18 cellular contexts compared by ENCODE assay signal in genomic region chr20:33917813-33918525, GRCh38.
A peak's percentile ranks its signal among the peaks of the same experiment; 100 is the strongest.
DNase-seq lines count a peak whose midpoint lies in the region; ATAC-seq and TF ChIP-seq lines count a peak whose summit lies in the region.
"Had no signal": no experiment of that assay in that cellular context is flagged by ENCODE, and none has a peak within 500 bp of the region (broad histone marks: within the 10 kb centered on the region; RNA-seq: fewer than 3 reads in every experiment).

No MANE protein-coding gene starts in this region.

- ATAC-seq in Right ventricle myocardium superior (ENCODE audit: poor library complexity) = peak; percentile 43
- peak; percentile 56 for ATAC-seq in aorta (ENCODE audit: low FRiP score)
- no peak for ATAC-seq in naive thymus-derived CD8-positive, alpha-beta T cell
- ATAC-seq: HCT116 had no signal

- POLR2A ChIA-PET in naive thymus-derived CD8-positive, alpha-beta T cell (lab: Charles Lee) = interaction anchor here (0.9 kb wide), 1 partner anchor 195 kb away, joined by 3 read pairs; no protein-coding TSS in a partner anchor

- H3K36me3 ChIP-seq in right atrium auricular region (no peaks in the 10 kb centered on the region), aorta (ENCODE audit: control insufficient read depth in 1 of 2, insufficient read depth in 2 of 2, low read length in 1 of 2) (no peaks in the 10 kb centered on the region)

- H3K9me3 ChIP-seq in right atrium auricular region = no peaks in the 10 kb centered on the region
- no peaks in the 10 kb centered on the region for H3K9me3 ChIP-seq in aorta (ENCODE audit: control insufficient read depth, low read length)

- DNase-seq in Right ventricle myocardium superior (no peak), right atrium auricular region (ENCODE audit: low spot score) (no peak), RPMI8226 (peak; percentile 41), fibroblast of the aortic adventitia (ENCODE audit: low read depth) (peak; percentile 67), aorta (no peak), NCI-H2029 treated with DMSO at 0.1 percent for 48 hours (lab: John Stamatoyannopoulos, UW) (no peak)
- DNase-seq in naive thymus-derived CD8-positive, alpha-beta T cell = no peak
- no peak for DNase-seq in stimulated activated CD8-positive, alpha-beta memory T cell treated with anti-CD3 and anti-CD28 coated beads, Interleukin-4, amount 100 ng/mL, for 48 hours
- DNase-seq: DMS53; GM23248; NCI-H1436 treated with DMSO at 0.1 percent for 48 hours; NCI-H2081 treated with DMSO at 0.1 percent for 48 hours; NCI-H2227 treated with DMSO at 0.1 percent for 48 hours; NCI-H524 treated with DMSO at 0.1 percent for 48 hours; NK-92 treated with Interleukin-12 subunit alpha and Interleukin-12 subunit beta, amount 100 ng/mL, for 24 hours; PC-9 had no signal

- 35 to 49% methylated on average over 6 of the region's 6 CpGs for WGBS in aorta, 2 donors

- peak overlapping the region in 1 of 10 donors; percentile 30 for H3K4me3 Mint-ChIP-seq in naive thymus-derived CD8-positive, alpha-beta T cell
- H3K4me3 Mint-ChIP-seq: CD4-positive, CD25-positive, alpha-beta regulatory T cell had no signal

- H3K27ac ChIP-seq in right atrium auricular region = no peak overlapping the region
- H3K27ac ChIP-seq in aorta (ENCODE audit: low read depth in 1 of 2, low read length in 2 of 2) = no peak overlapping the region
- H3K27ac ChIP-seq: GM23248, PC-9 had no signal

- H3K27me3 Mint-ChIP-seq in naive thymus-derived CD8-positive, alpha-beta T cell = peaks cover 0 to 2% (median under 1%) of the 10 kb centered on the region in 5 donors

- H3K27me3 ChIP-seq in right atrium auricular region = no peaks in the 10 kb centered on the region
- H3K27me3 ChIP-seq in aorta (ENCODE audit: control insufficient read depth in 1 of 2, insufficient read depth in 2 of 2, low read length in 1 of 2) = no peaks in the 10 kb centered on the region

- no peaks in the 10 kb centered on the region for H3K36me3 Mint-ChIP-seq in naive thymus-derived CD8-positive, alpha-beta T cell
- H3K36me3 Mint-ChIP-seq: CD4-positive, CD25-positive, alpha-beta regulatory T cell had no signal

- intact Hi-C loops in Right ventricle myocardium superior (cut with DNase I) (no loop called here), aorta (cut with DNase I) (no loop called here)

- peaks cover 4 to 17% (median 9%) of the 10 kb centered on the region in 4 donors for H3K4me1 Mint-ChIP-seq in naive thymus-derived CD8-positive, alpha-beta T cell

- TF ChIP-seq CTCF in right atrium auricular region (IDR thresholded peaks at IDR 0.05) (no peak), fibroblast of the aortic adventitia (IDR thresholded peaks at IDR 0.05; ENCODE audit: insufficient read depth, low read length) (no peak)

- H3K9me3 Mint-ChIP-seq in naive thymus-derived CD8-positive, alpha-beta T cell = no peaks in the 10 kb centered on the region
- H3K9me3 Mint-ChIP-seq: CD4-positive, CD25-positive, alpha-beta regulatory T cell had no signal

- H3K4me1 ChIP-seq in right atrium auricular region = no peaks in the 10 kb centered on the region
- H3K4me1 ChIP-seq in aorta (ENCODE audit: control insufficient read depth in 1 of 2, insufficient read depth in 2 of 2, low read length in 2 of 2) = no peaks in the 10 kb centered on the region

- peak overlapping the region in 1 of 10 donors; percentile 19 for H3K27ac Mint-ChIP-seq in naive thymus-derived CD8-positive, alpha-beta T cell

- no peak overlapping the region for H3K4me3 ChIP-seq in right atrium auricular region
- H3K4me3 ChIP-seq in fibroblast of the aortic adventitia (ENCODE audit: low read depth, low read length) = peak overlapping the region; percentile 44
- H3K4me3 ChIP-seq in aorta (ENCODE audit: low read length in 2 of 2) = no peak overlapping the region
- H3K4me3 ChIP-seq: GM23248, PC-9 had no signal

Comparison
In these comparisons a context has a peak if more than half of its experiments do, and no peak if none do; other contexts are left out.
1. ATAC-seq: peak in Right ventricle myocardium superior (single experiment) and aorta (single experiment); none in naive thymus-derived CD8-positive, alpha-beta T cell (0 of 2).
2. DNase-seq: peak in RPMI8226 (single experiment) and fibroblast of the aortic adventitia (single experiment); none in Right ventricle myocardium superior (single experiment), right atrium auricular region (single experiment), aorta (0 of 2), NCI-H2029 treated with DMSO at 0.1 percent for 48 hours (single experiment), naive thymus-derived CD8-positive, alpha-beta T cell (0 of 10) and stimulated activated CD8-positive, alpha-beta memory T cell treated with anti-CD3 and anti-CD28 coated beads, Interleukin-4, amount 100 ng/mL, for 48 hours (single experiment).